ENCODE assay signal across 1 cellular context in the genomic region with DNA sequence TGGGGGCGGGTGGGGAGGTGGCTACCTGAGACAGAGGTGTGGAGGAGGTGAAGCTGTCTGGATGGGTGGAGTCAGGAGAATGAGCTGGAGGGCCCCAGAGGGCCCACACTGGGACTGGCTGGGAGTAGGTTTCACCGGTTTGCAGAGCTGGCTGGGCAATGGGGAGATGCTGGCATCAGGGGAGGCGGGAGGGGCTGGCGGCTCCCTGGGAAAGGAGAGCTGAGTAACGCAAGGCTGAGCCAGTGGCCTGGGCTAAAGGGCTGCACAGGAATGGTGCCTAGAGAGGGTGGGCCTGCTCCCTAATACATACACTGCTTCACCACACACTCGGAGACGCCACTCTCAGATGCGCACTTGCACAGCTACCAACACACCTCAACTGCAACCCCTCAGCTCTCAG.
A peak's percentile ranks its signal among the peaks of the same experiment; 100 is the strongest.
TF ChIP-seq lines count a peak whose summit lies in the region.

No MANE protein-coding gene starts in this region.

TF ChIP-seq in HepG2, 621 proteins besides CTCF, POLR2A, EP300 and RAD21:
- TF ChIP-seq KLF6 (CRISPR knock-in tag; IDR thresholded peaks at IDR 0.05): no peak
- TF ChIP-seq, protein P1, sequence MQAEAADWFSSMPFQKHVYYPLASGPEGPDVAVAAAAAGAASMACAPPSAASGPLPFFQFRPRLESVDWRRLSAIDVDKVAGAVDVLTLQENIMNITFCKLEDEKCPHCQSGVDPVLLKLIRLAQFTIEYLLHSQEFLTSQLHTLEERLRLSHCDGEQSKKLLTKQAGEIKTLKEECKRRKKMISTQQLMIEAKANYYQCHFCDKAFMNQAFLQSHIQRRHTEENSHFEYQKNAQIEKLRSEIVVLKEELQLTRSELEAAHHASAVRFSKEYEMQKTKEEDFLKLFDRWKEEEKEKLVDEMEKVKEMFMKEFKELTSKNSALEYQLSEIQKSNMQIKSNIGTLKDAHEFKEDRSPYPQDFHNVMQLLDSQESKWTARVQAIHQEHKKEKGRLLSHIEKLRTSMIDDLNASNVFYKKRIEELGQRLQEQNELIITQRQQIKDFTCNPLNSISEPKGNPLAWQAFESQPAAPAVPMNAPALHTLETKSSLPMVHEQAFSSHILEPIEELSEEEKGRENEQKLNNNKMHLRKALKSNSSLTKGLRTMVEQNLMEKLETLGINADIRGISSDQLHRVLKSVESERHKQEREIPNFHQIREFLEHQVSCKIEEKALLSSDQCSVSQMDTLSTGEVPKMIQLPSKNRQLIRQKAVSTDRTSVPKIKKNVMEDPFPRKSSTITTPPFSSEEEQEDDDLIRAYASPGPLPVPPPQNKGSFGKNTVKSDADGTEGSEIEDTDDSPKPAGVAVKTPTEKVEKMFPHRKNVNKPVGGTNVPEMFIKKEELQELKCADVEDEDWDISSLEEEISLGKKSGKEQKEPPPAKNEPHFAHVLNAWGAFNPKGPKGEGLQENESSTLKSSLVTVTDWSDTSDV (CRISPR knock-in tag; IDR thresholded peaks at IDR 0.05): 0 out of 2 replicates have a peak, but pooled peaks have one; percentile 7
